ENCODE assay signal across 1 cellular context in genomic region chr14:105460616-105461015, GRCh38.
TF ChIP-seq lines count a peak whose summit lies in the region.

No MANE protein-coding gene starts in this region.

TF ChIP-seq in HepG2, 621 proteins besides CTCF, POLR2A, EP300 and RAD21:
- no peak for TF ChIP-seq DBP (CRISPR knock-in tag; IDR thresholded peaks at IDR 0.05; ENCODE audit: not compliant biosample characterization)
- peak; percentile 27 for TF ChIP-seq RBM22 (optimal IDR thresholded peaks at IDR 0.05; ENCODE audit: low read length)
